8 cellular contexts compared by ENCODE assay signal in genomic region chr4:24583451-24584174, GRCh38. TPM values are rescaled to one million over a fixed set of nuclear protein-coding genes. Genes with fewer than 3 reads are reported as not detected.
DNase-seq lines count a peak whose midpoint lies in the region; TF ChIP-seq lines count a peak whose summit lies in the region.

No MANE protein-coding gene starts in this region.

- H3K9ac ChIP-seq in MM.1S (ENCODE audit: low read length): peak overlapping the region; percentile 99

- H3K36me3 Mint-ChIP-seq in glutamatergic neuron (ENCODE audit: unreplicated experiment) (no peaks in the 10 kb centered on the region), type B pancreatic cell (peaks cover 20% of the 10 kb centered on the region)

- H3K27ac Mint-ChIP-seq in glutamatergic neuron (ENCODE audit: unreplicated experiment): peak overlapping the region; percentile 92
- peak overlapping the region; percentile 94 for H3K27ac Mint-ChIP-seq in type B pancreatic cell

- POLR2A ChIA-PET in HEK293 (lab: Yijun Ruan, JAX): interaction anchor here (1.2 kb wide), 1 partner anchor 577 kb away, joined by 4 read pairs; the partner anchor contains the start of gene SEPSECS

- TF ChIP-seq CTCF in HEK293 (tag by site-specific recombination; IDR thresholded peaks at IDR 0.05): no peak
- no peak for TF ChIP-seq CTCF in MM.1S (IDR thresholded peaks at IDR 0.05; ENCODE audit: low read length)
- no peak for TF ChIP-seq CTCF in glutamatergic neuron (IDR thresholded peaks at IDR 0.05; ENCODE audit: partially characterized antibody, unreplicated experiment)
- no peak for TF ChIP-seq CTCF in osteoblast (IDR thresholded peaks at IDR 0.05; ENCODE audit: extremely low read depth, low read depth, low read length)
- TF ChIP-seq CTCF in type B pancreatic cell (conservative IDR thresholded peaks at IDR 0.05): no peak

- H3K36me3 ChIP-seq in HEK293 (ENCODE audit: control insufficient read depth in 2 of 2, insufficient read depth in 1 of 2, low read length in 2 of 2) (peaks cover 7 to 37% of the 10 kb centered on the region in 2 experiments; a peak in 2 of 3 replicates), MM.1S (replicated peaks; ENCODE audit: insufficient read depth, low read length) (peaks cover 8% of the 10 kb centered on the region; the same call in 1 of the 2 replicates), SJCRH30 (peaks cover 36% of the 10 kb centered on the region), osteoblast (ENCODE audit: insufficient read depth, low read length) (peaks cover 3% of the 10 kb centered on the region)

- peaks cover 5% of the 10 kb centered on the region for H3K27me3 Mint-ChIP-seq in glutamatergic neuron (ENCODE audit: unreplicated experiment)
- no peaks in the 10 kb centered on the region for H3K27me3 Mint-ChIP-seq in type B pancreatic cell

- DNase-seq in EL (peak; percentile 68), MM.1S (peak; percentile 44), SJCRH30 (peak; percentile 74 to 76), glutamatergic neuron (peak; percentile 86), osteoblast (ENCODE audit: insufficient read length, low spot score, missing footprints) (peak; percentile 88), type B pancreatic cell (ENCODE audit: extremely low spot score, unreplicated experiment) (peak; percentile 77)
- DNase-seq in activated naive CD4-positive, alpha-beta T cell treated with anti-CD3 and anti-CD28 coated beads, Interleukin-2, amount 50 U/mL, for 16 hours: peak; percentile 54

- peak overlapping the region; percentile 97 for H3K4me3 ChIP-seq in HEK293 (ENCODE audit: low read depth, low read length)
- peak overlapping the region; percentile 88 for H3K4me3 ChIP-seq in MM.1S (ENCODE audit: low read length)
- peak overlapping the region; percentile 92 for H3K4me3 ChIP-seq in SJCRH30
- peak overlapping the region; percentile 100 for H3K4me3 ChIP-seq in osteoblast (ENCODE audit: insufficient read depth, low read length)

- peaks cover 45% of the 10 kb centered on the region for H4K20me1 ChIP-seq in MM.1S (ENCODE audit: insufficient read depth, low read length)
- H4K20me1 ChIP-seq in osteoblast (ENCODE audit: insufficient read depth, low read length): peaks cover 44% of the 10 kb centered on the region

- no peaks in the 10 kb centered on the region for H3K9me2 ChIP-seq in MM.1S (replicated peaks; ENCODE audit: insufficient read depth, low read length)

- H3K4me3 Mint-ChIP-seq in glutamatergic neuron (ENCODE audit: unreplicated experiment) (peak overlapping the region; percentile 97), type B pancreatic cell (peak overlapping the region; percentile 95)

- H3K9me3 ChIP-seq in HEK293 (ENCODE audit: control insufficient read depth, insufficient read depth, low read depth, low read length) (no peaks in the 10 kb centered on the region), MM.1S (replicated peaks; ENCODE audit: insufficient read depth, low read length) (no peaks in the 10 kb centered on the region), SJCRH30 (replicated peaks) (no peaks in the 10 kb centered on the region), osteoblast (ENCODE audit: low read depth, low read length) (no peaks in the 10 kb centered on the region)

- peaks cover 7% of the 10 kb centered on the region for H3K9me3 Mint-ChIP-seq in glutamatergic neuron (ENCODE audit: unreplicated experiment)
- no peaks in the 10 kb centered on the region for H3K9me3 Mint-ChIP-seq in type B pancreatic cell

- CTCF ChIA-PET in HEK293 (lab: Yijun Ruan, JAX): interaction anchor here (0.6 kb wide), 1 partner anchor 466 kb away, joined by 3 read pairs; no protein-coding TSS in a partner anchor

- no peaks in the 10 kb centered on the region for H3K27me3 ChIP-seq in MM.1S (replicated peaks; ENCODE audit: insufficient read depth, low read length)
- H3K27me3 ChIP-seq in SJCRH30: no peaks in the 10 kb centered on the region
- H3K27me3 ChIP-seq in osteoblast (ENCODE audit: insufficient read depth, low read length): no peaks in the 10 kb centered on the region

- H3K27ac ChIP-seq in HEK293 (ENCODE audit: extremely low read depth, low read depth, low read length): peak overlapping the region; percentile 95
- peak overlapping the region; percentile 73 for H3K27ac ChIP-seq in MM.1S (ENCODE audit: low read length)
- H3K27ac ChIP-seq in SJCRH30: peak overlapping the region; percentile 98
- peak overlapping the region; percentile 99 for H3K27ac ChIP-seq in osteoblast (ENCODE audit: low read depth, low read length)

- peaks cover 58% of the 10 kb centered on the region for H3K79me2 ChIP-seq in MM.1S (ENCODE audit: low read length)
- peaks cover 58% of the 10 kb centered on the region for H3K79me2 ChIP-seq in osteoblast (ENCODE audit: insufficient read depth, low read length)

- H2AFZ ChIP-seq in MM.1S (ENCODE audit: low read length) (peak overlapping the region; percentile 64), osteoblast (ENCODE audit: low read length) (peak overlapping the region; percentile 99)

- H3F3A ChIP-seq in MM.1S (ENCODE audit: insufficient read depth, low read length): peaks cover 24% of the 10 kb centered on the region

- H3K4me2 ChIP-seq in MM.1S (ENCODE audit: low read depth, low read length): peak overlapping the region; percentile 92
- H3K4me2 ChIP-seq in osteoblast (ENCODE audit: insufficient read depth, low read length): peak overlapping the region; percentile 66

- H3K4me1 Mint-ChIP-seq in glutamatergic neuron (ENCODE audit: low read depth, unreplicated experiment) (peaks cover 19% of the 10 kb centered on the region), type B pancreatic cell (ENCODE audit: unreplicated experiment) (peaks cover 27% of the 10 kb centered on the region)

- H3K4me1 ChIP-seq in HEK293 (ENCODE audit: control insufficient read depth, insufficient read depth, low read length) (no peaks in the 10 kb centered on the region), MM.1S (ENCODE audit: low read length) (peaks cover 36% of the 10 kb centered on the region), SJCRH30 (peaks cover 3% of the 10 kb centered on the region; the same call in 1 of the 2 replicates), osteoblast (ENCODE audit: insufficient read depth, low read length) (peaks cover 16% of the 10 kb centered on the region)

TF ChIP-seq in HEK293, 187 proteins besides CTCF, POLR2A, EP300 and RAD21 (continues in another document):
- TF ChIP-seq BCL11A (tag by site-specific recombination; IDR thresholded peaks at IDR 0.05; ENCODE audit: low read depth) (no peak), ZNF114 (tag by site-specific recombination; IDR thresholded peaks at IDR 0.05) (no peak), PRDM10 (tag by site-specific recombination; IDR thresholded peaks at IDR 0.05) (peak; percentile 89), SP2 (tag by site-specific recombination; IDR thresholded peaks at IDR 0.05) (peak; percentile 77), ZFHX2 (tag by site-specific recombination; conservative IDR thresholded peaks at IDR 0.05) (peak; percentile 89), HOXA7 (CRISPR knock-in tag; IDR thresholded peaks at IDR 0.05; ENCODE audit: borderline replicate concordance) (no peak), KLF9 (tag by site-specific recombination; IDR thresholded peaks at IDR 0.05; ENCODE audit: low read depth) (peak; percentile 71; the same call in 1 of the 2 replicates), FEZF1 (tag by site-specific recombination; IDR thresholded peaks at IDR 0.05) (peak; percentile 27; the same call in 1 of the 2 replicates), ZSCAN4 (tag by site-specific recombination; IDR thresholded peaks at IDR 0.05) (no peak)

RNA-seq across cellular contexts. Expression of gene DHX15, which starts 0.7 kb away (rescaled TPM):
- 425 and 438 TPM in 2 replicates for total RNA-seq in SJCRH30 (2014; rRNA removed; shearing (Covaris generic))
- total RNA-seq in glutamatergic neuron (ENCODE audit: unreplicated experiment) (178 TPM), osteoblast (107 and 109 TPM in 2 replicates), type B pancreatic cell (ENCODE audit: low replicate concordance) (130 and 165 TPM in 2 replicates)

Comparison
In these comparisons a context has a peak if more than half of its experiments do, and no peak if none do; other contexts are left out.
1. Peak in every context shown above with its lines: DNase-seq, H3K4me3 ChIP-seq and H3K27ac ChIP-seq.